Comparison of ENCODE assay signal across 1 cellular context in genomic region chr19:13087795-13088537, GRCh38.
TF ChIP-seq lines count a peak whose summit lies in the region.

No MANE protein-coding gene starts in this region.

TF ChIP-seq in H1, 55 proteins besides CTCF, POLR2A, EP300 and RAD21:
- no peak for TF ChIP-seq SIN3A (conservative IDR thresholded peaks at IDR 0.05 in 1 of 2, IDR thresholded peaks at IDR 0.05 in 1 of 2; ENCODE audit: low read depth in 1 of 2, low read length in 2 of 2)
- TF ChIP-seq JUN (IDR thresholded peaks at IDR 0.05; ENCODE audit: low read depth, low read length), result no peak
- TF ChIP-seq CEBPB (IDR thresholded peaks at IDR 0.05; ENCODE audit: low read depth, low read length), result no peak
- no peak for TF ChIP-seq NRF1 (IDR thresholded peaks at IDR 0.05; ENCODE audit: low read depth, low read length)
- TF ChIP-seq YY1 (IDR thresholded peaks at IDR 0.05; ENCODE audit: low read depth, low read length), result no peak
